12 cellular contexts compared by ENCODE assay signal in genomic region chr3:79167651-79168416, GRCh38.
A peak's percentile ranks its signal among the peaks of the same experiment; 100 is the strongest.
DNase-seq lines count a peak whose midpoint lies in the region; ATAC-seq and TF ChIP-seq lines count a peak whose summit lies in the region.
"Had no signal": no experiment of that assay in that cellular context is flagged by ENCODE, and none has a peak within 500 bp of the region (broad histone marks: within the 10 kb centered on the region; RNA-seq: fewer than 3 reads in every experiment).

No MANE protein-coding gene starts in this region.

- 31 to 38% methylated on average over 5 of the region's 5 CpGs for WGBS in body of pancreas, 2 donors
- WGBS in ovary, 3 donors = 6 to 12% (median 7%) methylated on average over 5 of the region's 5 CpGs

- H3K4me1 ChIP-seq in body of pancreas (no peaks in the 10 kb centered on the region), ovary (ENCODE audit: insufficient read depth) (no peaks in the 10 kb centered on the region)

- peak; percentile 33 for ATAC-seq in body of pancreas
- ATAC-seq: activated naive CD4-positive, alpha-beta T cell treated with anti-CD3 and anti-CD28 coated beads, Interleukin-2, amount 50 U/mL, for 72 hours; GM12878; K562 had no signal

- H3K9me3 ChIP-seq in body of pancreas (no peaks in the 10 kb centered on the region), ovary (no peaks in the 10 kb centered on the region)
- H3K9me3 ChIP-seq: tibial artery had no signal

- DNase-seq in ACHN (peak; percentile 50), HS-27A (ENCODE audit: low read depth) (peak; percentile 69), body of pancreas (peak in 1 of 4 donors; percentile 16), kidney tubule cell (ENCODE audit: low spot score) (peak; percentile 8), SKM-1 (lab: John Stamatoyannopoulos, UW; ENCODE audit: unreplicated experiment) (no peak), ovary (no peak), activated gamma-delta T cell (lab: John Stamatoyannopoulos, UW) (no peak)
- DNase-seq in activated CD8-positive, alpha-beta memory T cell treated with anti-CD3 and anti-CD28 coated beads, Interleukin-2, amount 50 U/mL, for 4 hours = no peak
- DNase-seq: tibial artery had no signal

- H3K4me3 ChIP-seq in body of pancreas (no peak overlapping the region), ovary (no peak overlapping the region)
- H3K4me3 ChIP-seq: GM12878, K562, tibial artery had no signal

- TF ChIP-seq POLR2A in body of pancreas (IDR thresholded peaks at IDR 0.05) (no peak), ovary (IDR thresholded peaks at IDR 0.05) (no peak)

- no peak for TF ChIP-seq EP300 in ovary (IDR thresholded peaks at IDR 0.05)

- TF ChIP-seq CTCF in body of pancreas (IDR thresholded peaks at IDR 0.05) (no peak), ovary (IDR thresholded peaks at IDR 0.05) (no peak)

- no peak overlapping the region for H3K27ac ChIP-seq in body of pancreas
- no peak overlapping the region for H3K27ac ChIP-seq in ovary
- H3K27ac ChIP-seq: tibial artery had no signal

- H3K27me3 ChIP-seq in body of pancreas = no peaks in the 10 kb centered on the region
- no peaks in the 10 kb centered on the region for H3K27me3 ChIP-seq in ovary
- H3K27me3 ChIP-seq: tibial artery had no signal

- intact Hi-C loops in body of pancreas (cut with DNase I) (no loop called here), ovary (cut with DNase I) (no loop called here)

- no peaks in the 10 kb centered on the region for H3K36me3 ChIP-seq in body of pancreas (replicated peaks in 1 of 2; ENCODE audit: insufficient read depth in 1 of 2, low read depth in 2 of 2)
- H3K36me3 ChIP-seq in ovary = no peaks in the 10 kb centered on the region
- H3K36me3 ChIP-seq: tibial artery had no signal

- in situ Hi-C loops in ACHN (cut with HindIII; ENCODE audit: low pct_ligation_motif_present, low pct_unique_long_range_greater_than_20kb, low sequenced_read_pairs) = no loop called here

Comparison
In these comparisons a context has a peak if more than half of its experiments do, and no peak if none do; other contexts are left out.
1. DNase-seq: peak in ACHN (single experiment), HS-27A (single experiment) and kidney tubule cell (single experiment); none in SKM-1 (single experiment), ovary (0 of 5), activated gamma-delta T cell (single experiment) and activated CD8-positive, alpha-beta memory T cell treated with anti-CD3 and anti-CD28 coated beads, Interleukin-2, amount 50 U/mL, for 4 hours (single experiment).